ENCODE assay signal across 12 cellular contexts in the genomic region with DNA sequence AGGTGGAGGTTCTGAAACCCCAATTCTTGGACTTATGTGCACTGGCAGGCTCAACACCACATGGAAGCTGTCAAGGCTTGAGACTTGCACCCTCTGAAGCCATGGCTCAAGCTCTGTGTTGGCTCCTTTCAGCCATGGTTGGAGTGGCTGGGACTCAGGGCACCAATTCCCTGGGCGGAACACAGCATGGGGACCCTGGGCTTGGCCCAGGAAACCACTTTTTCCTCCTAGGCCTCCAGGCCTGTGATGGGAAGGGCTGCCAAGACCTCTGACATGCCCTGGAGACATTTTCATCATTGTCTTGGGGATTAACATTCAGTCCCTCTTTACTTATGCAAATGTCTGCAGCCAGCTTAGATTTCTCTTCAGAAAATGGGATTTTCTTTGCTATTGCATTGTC. TPM values are rescaled to one million over a fixed set of nuclear protein-coding genes. Genes with fewer than 3 reads are reported as not detected.
"Had no signal": no experiment of that assay in that cellular context is flagged by ENCODE, and none has a peak within 500 bp of the region (broad histone marks: within the 10 kb centered on the region; RNA-seq: fewer than 3 reads in every experiment).

No MANE protein-coding gene starts in this region.

- H3K27ac Mint-ChIP-seq: GM23338, H9, HFFc6 had no signal

- H3K4me2 ChIP-seq: GM23338 had no signal

- H3K27ac ChIP-seq: GM23248 had no signal

- FAIRE-seq: H1, H54 had no signal

- H3K4me3 Mint-ChIP-seq: GM23338, H9, HFFc6 had no signal

- H3K4me1 ChIP-seq: HAP-1 had no signal

- H3K9ac ChIP-seq: GM23248 had no signal

- ATAC-seq: GM23338, HCT116 had no signal

- DNase-seq: GM23248, GOT3, H7, H9, HCEC 1CT, HFFc6 had no signal

- H2AFZ ChIP-seq: GM23248, GM23338 had no signal

- H3K36me3 ChIP-seq: HAP-1 had no signal

- H3K4me3 ChIP-seq: GM23248, GM23338, HAP-1 had no signal

RNA-seq across cellular contexts. Expression of gene CLDN20, which starts 26.2 kb away (rescaled TPM):
- total RNA-seq: GM23248, GM23338, H1, H4, H7, H9, HFFc6 had no signal
- polyA plus RNA-seq: GM23248, H1 had no signal
